In genomic region chrX:102129473-102129872, GRCh38 we compare ENCODE assay signal across 12 cellular contexts. TPM values are rescaled to one million over a fixed set of nuclear protein-coding genes. Genes with fewer than 3 reads are reported as not detected.
DNase-seq lines count a peak whose midpoint lies in the region; ATAC-seq and TF ChIP-seq lines count a peak whose summit lies in the region.
"Had no signal": no experiment of that assay in that cellular context is flagged by ENCODE, and none has a peak within 500 bp of the region (broad histone marks: within the 10 kb centered on the region; RNA-seq: fewer than 3 reads in every experiment).

No MANE protein-coding gene starts in this region.

- no peak overlapping the region for H3K4me3 ChIP-seq in heart left ventricle
- H3K4me3 ChIP-seq in right atrium auricular region = no peak overlapping the region
- H3K4me3 ChIP-seq in upper lobe of right lung = no peak overlapping the region

- H3K36me3 ChIP-seq in heart left ventricle (no peaks in the 10 kb centered on the region), right atrium auricular region (no peaks in the 10 kb centered on the region), upper lobe of right lung (no peaks in the 10 kb centered on the region)

- H3K27ac ChIP-seq in heart left ventricle (no peak overlapping the region), right atrium auricular region (no peak overlapping the region), upper lobe of right lung (no peak overlapping the region)

- TF ChIP-seq POLR2A in heart left ventricle (IDR thresholded peaks at IDR 0.05) (no peak), erythroblast (IDR thresholded peaks at IDR 0.05; ENCODE audit: low read length) (no peak)

- H3K9me3 ChIP-seq in heart left ventricle (no peaks in the 10 kb centered on the region), right atrium auricular region (no peaks in the 10 kb centered on the region), upper lobe of right lung (no peaks in the 10 kb centered on the region)

- H3K27me3 ChIP-seq in heart left ventricle (peaks cover 0 to 64% (median 0%) of the 10 kb centered on the region in 9 donors), right atrium auricular region (no peaks in the 10 kb centered on the region), upper lobe of right lung (no peaks in the 10 kb centered on the region)

- DNase-seq in heart left ventricle = no peak
- no peak for DNase-seq in right atrium auricular region (ENCODE audit: low spot score)
- peak; percentile 2 for DNase-seq in NCI-H69 (lab: John Stamatoyannopoulos, UW)
- peak; percentile 0 to 3 for DNase-seq in erythroblast (lab: John Stamatoyannopoulos, UW)
- no peak for DNase-seq in upper lobe of right lung
- DNase-seq in stimulated activated naive CD4-positive, alpha-beta T cell treated with Interleukin-2 at 50 U/mL for 16 hours (lab: John Stamatoyannopoulos, UW) = no peak
- DNase-seq: anterior cingulate cortex, MV-4-11 had no signal

- intact Hi-C loops in heart left ventricle (cut with DNase I) = no loop called here
- intact Hi-C loops in upper lobe of right lung (cut with DNase I) = no loop called here

- H3K4me1 ChIP-seq in heart left ventricle (no peaks in the 10 kb centered on the region), right atrium auricular region (no peaks in the 10 kb centered on the region), upper lobe of right lung (no peaks in the 10 kb centered on the region)

- ATAC-seq in heart left ventricle (no peak), upper lobe of right lung (no peak), HG03159 (IDR thresholded peaks at IDR 0.05; ENCODE audit: unreplicated experiment) (no peak), GM21825 (IDR thresholded peaks at IDR 0.05; ENCODE audit: unreplicated experiment) (no peak)
- ATAC-seq: WTC11 had no signal

- peak in 9 of 12 donors; percentile 11 to 45 (median 31) for TF ChIP-seq CTCF in heart left ventricle (IDR thresholded peaks at IDR 0.05)
- peak in 1 of 2 donors; percentile 42 for TF ChIP-seq CTCF in right atrium auricular region (IDR thresholded peaks at IDR 0.05)
- TF ChIP-seq CTCF in upper lobe of right lung (IDR thresholded peaks at IDR 0.05) = peak; percentile 30

- 18 to 64% (median 48%) methylated on average over 1 of the region's 1 CpG for WGBS in heart left ventricle, 4 donors

RNA-seq across cellular contexts. Expression of gene TCEAL2, which starts 4.0 kb away (rescaled TPM):
- total RNA-seq in heart left ventricle = 1 to 10 TPM in 2 of 9 donors, under 1 TPM in 2, not detected in 5; 0.29 to 3.4 (median 1.1) TPM
- polyA plus RNA-seq in heart left ventricle = under 1 TPM in 1 of 2 donors, not detected in 1; 0.53 TPM
- total RNA-seq in right atrium auricular region = 10 to 100 TPM in 1 of 2 donors, 1 to 10 TPM in 1; 9.6 to 20.8 TPM
- 5.4 TPM for total RNA-seq in upper lobe of right lung

RNA-seq across cellular contexts. Expression of gene TCEAL6, which starts 12.8 kb away (rescaled TPM):
- total RNA-seq in heart left ventricle = 1 to 10 TPM in 1 of 9 donors, not detected in 8; 1.2 TPM
- polyA plus RNA-seq in heart left ventricle = not detected
- 1 to 10 TPM in 1 of 2 donors, not detected in 1; 1.1 TPM for total RNA-seq in right atrium auricular region
- total RNA-seq in upper lobe of right lung = not detected
- total RNA-seq: Daoy had no signal

RNA-seq across cellular contexts. Expression of gene BEX5, which starts 26.3 kb away (rescaled TPM):
- 1 to 10 TPM in 4 of 9 donors, under 1 TPM in 5; 0.37 to 3.4 (median 0.87) TPM for total RNA-seq in heart left ventricle
- 1 to 10 TPM in 1 of 2 donors, under 1 TPM in 1; 0.15 to 2.2 TPM for polyA plus RNA-seq in heart left ventricle
- total RNA-seq in right atrium auricular region = 1 to 10 TPM; 3.3 to 4.7 TPM
- total RNA-seq in upper lobe of right lung = 5.8 TPM

Comparison
In these comparisons a context has a peak if more than half of its experiments do, and no peak if none do; other contexts are left out.
1. DNase-seq: peak in NCI-H69 (single experiment) and erythroblast (2 of 2); none in heart left ventricle (0 of 5), right atrium auricular region (single experiment), upper lobe of right lung (single experiment) and stimulated activated naive CD4-positive, alpha-beta T cell treated with Interleukin-2 at 50 U/mL for 16 hours (single experiment).